ENCODE assay signal across 18 cellular contexts in genomic region chr17:949623-950338, GRCh38. TPM values are rescaled to one million over a fixed set of nuclear protein-coding genes. Genes with fewer than 3 reads are reported as not detected.
DNase-seq lines count a peak whose midpoint lies in the region; ATAC-seq and TF ChIP-seq lines count a peak whose summit lies in the region.
"Had no signal": no experiment of that assay in that cellular context is flagged by ENCODE, and none has a peak within 500 bp of the region (broad histone marks: within the 10 kb centered on the region; RNA-seq: fewer than 3 reads in every experiment).

No MANE protein-coding gene starts in this region.

- H3K27me3 ChIP-seq in GM23338 (ENCODE audit: insufficient read depth) (no peaks in the 10 kb centered on the region), sigmoid colon (no peaks in the 10 kb centered on the region)

- H3K9me3 ChIP-seq in SK-N-MC (ENCODE audit: low read depth, low read length): no peaks in the 10 kb centered on the region
- H3K9me3 ChIP-seq in sigmoid colon: no peaks in the 10 kb centered on the region
- H3K9me3 ChIP-seq: left ventricle myocardium inferior, spleen had no signal

- H3K4me2 ChIP-seq in GM23338: peak overlapping the region; percentile 45

- H3K36me3 ChIP-seq in GM23338 (ENCODE audit: insufficient read depth) (no peaks in the 10 kb centered on the region; the same call in 1 of the 2 replicates), SK-N-MC (ENCODE audit: insufficient read depth, low read length) (no peaks in the 10 kb centered on the region), sigmoid colon (peaks cover 0 to 6% (median 0%) of the 10 kb centered on the region in 4 donors)
- H3K36me3 ChIP-seq: left ventricle myocardium inferior, spleen had no signal

- H3K9ac ChIP-seq in SK-N-MC (ENCODE audit: insufficient read length): peak overlapping the region; percentile 67

- H2AFZ ChIP-seq in GM23338: no peak overlapping the region

- H3K9me2 ChIP-seq in GM23338 (ENCODE audit: insufficient read depth): no peaks in the 10 kb centered on the region

- H3K4me1 ChIP-seq in GM23338 (ENCODE audit: insufficient read depth) (peaks cover 10% of the 10 kb centered on the region), sigmoid colon (peaks cover 0 to 50% (median 38%) of the 10 kb centered on the region in 4 donors)

- H3K27ac Mint-ChIP-seq in GM23338: peak overlapping the region; percentile 97
- H3K27ac Mint-ChIP-seq in activated T-helper 2 cell treated with anti-CD3 and anti-CD28 coated beads, Interferon-gamma antibody, Interleukin-2, Interleukin-4, amounts not matched to agents 10 μg/mL and 5 μg/mL and 100 μg/mL, durations not matched to agents 14 hours and 24 hours and 36 hours: no peak overlapping the region
- H3K27ac Mint-ChIP-seq: activated naive CD4-positive, alpha-beta T cell treated with anti-CD3 and anti-CD28 coated beads, Interleukin-2, amount 50 U/mL, for 24 hours had no signal

- peak overlapping the region; percentile 58 for H3K4me3 Mint-ChIP-seq in GM23338
- no peak overlapping the region for H3K4me3 Mint-ChIP-seq in activated T-helper 2 cell treated with anti-CD3 and anti-CD28 coated beads, Interferon-gamma antibody, Interleukin-2, Interleukin-4, amounts not matched to agents 10 μg/mL and 5 μg/mL and 100 μg/mL, durations not matched to agents 14 hours and 24 hours and 36 hours (ENCODE audit: low read depth)
- H3K4me3 Mint-ChIP-seq: activated naive CD4-positive, alpha-beta T cell treated with anti-CD3 and anti-CD28 coated beads, Interleukin-2, amount 50 U/mL, for 24 hours had no signal

- peaks cover 21% of the 10 kb centered on the region for H3K27me3 Mint-ChIP-seq in GM23338 (ENCODE audit: insufficient read depth, low read depth, poor library complexity)
- peaks cover 5% of the 10 kb centered on the region for H3K27me3 Mint-ChIP-seq in activated T-helper 2 cell treated with anti-CD3 and anti-CD28 coated beads, Interferon-gamma antibody, Interleukin-2, Interleukin-4, amounts not matched to agents 10 μg/mL and 5 μg/mL and 100 μg/mL, durations not matched to agents 14 hours and 24 hours and 36 hours (ENCODE audit: low read depth)

- DNase-seq in GM23338 (ENCODE audit: low spot score): peak; percentile 96
- DNase-seq in SK-N-MC (ENCODE audit: low read depth, low spot score): peak; percentile 71
- DNase-seq in iPS-NIHi11 (ENCODE audit: low spot score): peak; percentile 71
- DNase-seq in sigmoid colon: no peak
- DNase-seq in NCI-H187 (lab: John Stamatoyannopoulos, UW): no peak
- no peak for DNase-seq in NCI-H1105 treated with DMSO at 0.1 percent for 48 hours (lab: John Stamatoyannopoulos, UW)
- DNase-seq in activated T-helper 2 cell treated with anti-CD3 and anti-CD28 coated beads, Interferon-gamma antibody, Interleukin-2, Interleukin-4, amounts not matched to agents 10 μg/mL and 5 μg/mL and 100 μg/mL, durations not matched to agents 14 hours and 24 hours and 36 hours (ENCODE audit: low spot score): no peak
- DNase-seq: AML-193, DMS53, head of caudate nucleus, left ventricle myocardium inferior, MV-4-11, NCI-H2171, occipital lobe, spleen had no signal

- H3K27ac ChIP-seq in GM23338 (ENCODE audit: low read depth) (peak overlapping the region; percentile 98), SK-N-MC (peak overlapping the region; percentile 98), sigmoid colon (peak overlapping the region; percentile 84 to 93 (median 88))
- H3K27ac ChIP-seq: left ventricle myocardium inferior, spleen, VCaP had no signal

- H3K4me1 Mint-ChIP-seq in GM23338: peaks cover 31% of the 10 kb centered on the region
- H3K4me1 Mint-ChIP-seq in activated T-helper 2 cell treated with anti-CD3 and anti-CD28 coated beads, Interferon-gamma antibody, Interleukin-2, Interleukin-4, amounts not matched to agents 10 μg/mL and 5 μg/mL and 100 μg/mL, durations not matched to agents 14 hours and 24 hours and 36 hours (ENCODE audit: low read depth): no peaks in the 10 kb centered on the region
- H3K4me1 Mint-ChIP-seq: activated naive CD4-positive, alpha-beta T cell treated with anti-CD3 and anti-CD28 coated beads, Interleukin-2, amount 50 U/mL, for 24 hours had no signal

- TF ChIP-seq CTCF in GM23338 (conservative IDR thresholded peaks at IDR 0.05; ENCODE audit: low read depth in 2 of 2) (no peak), sigmoid colon (IDR thresholded peaks at IDR 0.05) (no peak)

- peaks cover 3% of the 10 kb centered on the region; the same call in 2 of the 3 replicates for H3K9me3 Mint-ChIP-seq in GM23338
- H3K9me3 Mint-ChIP-seq in activated T-helper 2 cell treated with anti-CD3 and anti-CD28 coated beads, Interferon-gamma antibody, Interleukin-2, Interleukin-4, amounts not matched to agents 10 μg/mL and 5 μg/mL and 100 μg/mL, durations not matched to agents 14 hours and 24 hours and 36 hours: no peaks in the 10 kb centered on the region
- H3K9me3 Mint-ChIP-seq: activated naive CD4-positive, alpha-beta T cell treated with anti-CD3 and anti-CD28 coated beads, Interleukin-2, amount 50 U/mL, for 24 hours had no signal

- no peak for TF ChIP-seq POLR2A in sigmoid colon (IDR thresholded peaks at IDR 0.05)

- peaks cover 62% of the 10 kb centered on the region for H3K79me2 ChIP-seq in GM23338 (replicated peaks; ENCODE audit: insufficient read depth)

- peaks cover 16% of the 10 kb centered on the region for H3K36me3 Mint-ChIP-seq in GM23338 (ENCODE audit: low read depth)
- H3K36me3 Mint-ChIP-seq in activated T-helper 2 cell treated with anti-CD3 and anti-CD28 coated beads, Interferon-gamma antibody, Interleukin-2, Interleukin-4, amounts not matched to agents 10 μg/mL and 5 μg/mL and 100 μg/mL, durations not matched to agents 14 hours and 24 hours and 36 hours (ENCODE audit: low read depth): no peaks in the 10 kb centered on the region
- H3K36me3 Mint-ChIP-seq: activated naive CD4-positive, alpha-beta T cell treated with anti-CD3 and anti-CD28 coated beads, Interleukin-2, amount 50 U/mL, for 24 hours had no signal

- intact Hi-C loops in sigmoid colon (cut with DNase I): loop anchor here (5.0 kb wide), 1 partner anchor 62 kb away; no protein-coding TSS in a partner anchor
- intact Hi-C loops in activated T-helper 2 cell treated with anti-CD3 and anti-CD28 coated beads, Interferon-gamma antibody, Interleukin-2, Interleukin-4, amounts not matched to agents 10 μg/mL and 5 μg/mL and 100 μg/mL, durations not matched to agents 14 hours and 24 hours and 36 hours (cut with micrococcal nuclease): no loop called here

- TF ChIP-seq EP300 in sigmoid colon (IDR thresholded peaks at IDR 0.05): no peak

- peak overlapping the region; percentile 15 for H3K4me3 ChIP-seq in GM23338
- H3K4me3 ChIP-seq in SK-N-MC: peak overlapping the region; percentile 76
- no peak overlapping the region for H3K4me3 ChIP-seq in sigmoid colon
- H3K4me3 ChIP-seq: left ventricle myocardium inferior, spleen had no signal

- peaks cover 16% of the 10 kb centered on the region; the same call in 1 of the 2 replicates for H3F3A ChIP-seq in GM23338 (replicated peaks; ENCODE audit: low read depth)

- no peaks in the 10 kb centered on the region; the same call in 1 of the 2 replicates for H4K20me1 ChIP-seq in GM23338 (replicated peaks; ENCODE audit: insufficient read depth)

- WGBS in sigmoid colon, 2 donors: 62 to 67% methylated on average over 10 to 11 of the region's 12 CpGs

- peak; percentile 48 for ATAC-seq in GM23338
- ATAC-seq in HG03565 (IDR thresholded peaks at IDR 0.05; ENCODE audit: unreplicated experiment): no peak

TF ChIP-seq in GM23338, 12 proteins besides CTCF, POLR2A, EP300 and RAD21 (continues in another document):
- TF ChIP-seq STAT1 (IDR thresholded peaks at IDR 0.05; ENCODE audit: unreplicated experiment): no peak

RNA-seq across cellular contexts. Expression of gene NXN, which starts 29.8 kb away (rescaled TPM):
- 90.4 and 105 TPM in 2 replicates for total RNA-seq in GM23338 (2014; rRNA removed; shearing (Covaris generic))
- polyA plus RNA-seq in GM23338 (2016; fragmentation: Nextera tagmentation; extraction: Ambion mirVana) (31.8 and 36.2 TPM in 2 replicates), sigmoid colon (10 to 100 TPM in 1 of 3 donors, 1 to 10 TPM in 2; 1.4 to 11.5 (median 8.4) TPM)
- 10 to 100 TPM; 50.4 to 75.9 (median 67.1) TPM for total RNA-seq in sigmoid colon
- total RNA-seq in activated T-helper 2 cell treated with anti-CD3 and anti-CD28 coated beads, Interferon-gamma antibody, Interleukin-2, Interleukin-4, amounts not matched to agents 10 μg/mL and 5 μg/mL and 100 μg/mL, durations not matched to agents 14 hours and 24 hours and 36 hours: 0.43 and 0.48 TPM in 2 replicates

RNA-seq across cellular contexts. Expression of gene TIMM22, which starts 47.1 kb away (rescaled TPM):
- total RNA-seq in GM23338 (2014; rRNA removed; shearing (Covaris generic)): 23.1 and 24.4 TPM in 2 replicates
- polyA plus RNA-seq in GM23338 (2016; fragmentation: Nextera tagmentation; extraction: Ambion mirVana) (20.2 and 21.9 TPM in 2 replicates), sigmoid colon (1 to 10 TPM; 6.0 to 9.2 (median 8.1) TPM)
- 10 to 100 TPM in 3 of 4 donors, 1 to 10 TPM in 1; 8.0 to 13.6 (median 11.0) TPM for total RNA-seq in sigmoid colon
- 13.6 and 15.0 TPM in 2 replicates for total RNA-seq in activated T-helper 2 cell treated with anti-CD3 and anti-CD28 coated beads, Interferon-gamma antibody, Interleukin-2, Interleukin-4, amounts not matched to agents 10 μg/mL and 5 μg/mL and 100 μg/mL, durations not matched to agents 14 hours and 24 hours and 36 hours

Comparison
In these comparisons a context has a peak if more than half of its experiments do, and no peak if none do; other contexts are left out.
1. DNase-seq: peak in GM23338 (single experiment), SK-N-MC (single experiment) and iPS-NIHi11 (single experiment); none in sigmoid colon (single experiment), NCI-H187 (0 of 2), NCI-H1105 treated with DMSO at 0.1 percent for 48 hours (single experiment) and activated T-helper 2 cell treated with anti-CD3 and anti-CD28 coated beads, Interferon-gamma antibody, Interleukin-2, Interleukin-4, amounts not matched to agents 10 μg/mL and 5 μg/mL and 100 μg/mL, durations not matched to agents 14 hours and 24 hours and 36 hours (single experiment).
2. H3K4me3 ChIP-seq: peak in GM23338 (single experiment) and SK-N-MC (single experiment); none in sigmoid colon (0 of 4).
3. RNA of gene NXN, which starts 29.8 kb away (total RNA-seq): 90.4 to 105 TPM in GM23338 and 50.4 to 75.9 TPM in sigmoid colon; 0.43 to 0.48 TPM in activated T-helper 2 cell treated with anti-CD3 and anti-CD28 coated beads, Interferon-gamma antibody, Interleukin-2, Interleukin-4, amounts not matched to agents 10 μg/mL and 5 μg/mL and 100 μg/mL, durations not matched to agents 14 hours and 24 hours and 36 hours; every median in the first group is over 10 times any median in the second.
4. Peak in every context shown above with its lines, with median percentiles within 50 percentile points of each other: H3K27ac ChIP-seq.